Comparison of ENCODE assay signal across 8 cellular contexts in the genomic region with DNA sequence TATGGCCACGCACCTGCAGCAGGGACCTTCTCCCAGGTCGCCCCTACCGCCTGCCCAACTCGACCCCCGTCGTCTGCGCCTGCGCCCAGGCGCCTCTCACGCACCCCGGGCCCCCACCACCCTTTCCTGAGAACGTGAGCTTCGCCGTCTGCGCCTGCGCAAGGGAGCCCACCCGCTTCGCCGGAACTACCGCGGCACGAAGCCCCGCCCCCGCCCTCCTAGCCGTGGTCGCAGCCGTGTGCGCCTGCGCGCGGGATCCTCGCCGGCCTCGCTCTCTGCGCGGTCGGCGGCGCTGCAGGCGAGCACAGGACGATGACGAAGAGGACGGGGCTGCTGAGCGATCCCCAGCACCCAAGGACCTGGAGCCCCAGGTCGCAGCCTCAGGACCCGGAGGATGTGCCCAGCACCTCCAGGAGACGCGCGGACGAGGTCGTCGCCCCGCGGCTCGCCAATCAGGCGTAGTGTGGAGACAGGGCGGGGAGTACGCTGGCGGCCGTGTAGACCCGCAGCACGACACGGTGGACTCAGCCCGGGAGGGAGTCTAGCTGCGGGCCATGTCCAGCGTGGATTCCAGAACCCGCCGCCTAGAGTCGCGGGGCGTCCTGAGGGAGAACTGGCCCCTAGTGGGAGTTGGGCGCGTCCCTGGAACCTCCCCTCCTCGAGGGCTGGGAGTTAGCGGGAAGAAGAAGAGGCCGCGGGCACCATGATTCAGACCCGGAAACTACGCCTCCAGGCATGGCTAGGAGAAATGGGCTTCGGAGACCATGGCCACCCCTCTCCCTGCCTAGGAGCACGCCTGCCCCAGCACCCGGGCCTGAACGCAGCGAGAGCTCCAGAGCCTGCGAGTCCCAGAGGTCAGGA.
DNase-seq lines count a peak whose midpoint lies in the region; ATAC-seq and TF ChIP-seq lines count a peak whose summit lies in the region.

No MANE protein-coding gene starts in this region.

- no peak for ATAC-seq in GM18867 (IDR thresholded peaks at IDR 0.05; ENCODE audit: unreplicated experiment)

- peaks cover 6 to 67% (median 16%) of the 10 kb centered on the region in 5 experiments for H3K9me3 Mint-ChIP-seq in brain

- CTCF ChIA-PET in GM10248 (lab: Yijun Ruan, JAX), result no interaction called here

- no peak overlapping the region for H3K27ac Mint-ChIP-seq in brain

- TF ChIP-seq CTCF in brain (conservative IDR thresholded peaks at IDR 0.05) (no peak), GM10248 (IDR thresholded peaks at IDR 0.05; ENCODE audit: control extremely low read depth, extremely low read depth, low read depth, missing control alignments) (no peak)

- peak; percentile 91 for DNase-seq in Daoy (ENCODE audit: low read depth)
- peak; percentile 55 for DNase-seq in T1000 (lab: John Stamatoyannopoulos, UW)
- peak; percentile 11 for DNase-seq in iPS-NIHi11 (ENCODE audit: low spot score)
- DNase-seq in stimulated activated CD4-positive, alpha-beta T cell treated with anti-CD3 and anti-CD28 coated beads, Interleukin-1b, Interleukin-23, amount 100 ng/mL, for 1 hour (ENCODE audit: low read depth in 2 of 2), result peak; percentile 39 to 53
- no peak for DNase-seq in GM10248 (ENCODE audit: extremely low spot score)
- no peak for DNase-seq in HCEC 1CT

- POLR2A ChIA-PET in GM10248 (lab: Yijun Ruan, JAX), result no interaction called here

- H3K4me1 Mint-ChIP-seq in brain, result peaks cover 27% of the 10 kb centered on the region

- peak overlapping the region in 3 of 5 experiments; percentile 34 to 45 (median 37) for H3K4me3 Mint-ChIP-seq in brain

- H3K36me3 Mint-ChIP-seq in brain, result no peaks in the 10 kb centered on the region

- H3K27me3 Mint-ChIP-seq in brain, result no peaks in the 10 kb centered on the region

Comparison
In these comparisons a context has a peak if more than half of its experiments do, and no peak if none do; other contexts are left out.
1. DNase-seq: peak in Daoy (single experiment), T1000 (single experiment), iPS-NIHi11 (single experiment) and stimulated activated CD4-positive, alpha-beta T cell treated with anti-CD3 and anti-CD28 coated beads, Interleukin-1b, Interleukin-23, amount 100 ng/mL, for 1 hour (2 of 2); none in GM10248 (single experiment) and HCEC 1CT (single experiment).